In the genomic region with DNA sequence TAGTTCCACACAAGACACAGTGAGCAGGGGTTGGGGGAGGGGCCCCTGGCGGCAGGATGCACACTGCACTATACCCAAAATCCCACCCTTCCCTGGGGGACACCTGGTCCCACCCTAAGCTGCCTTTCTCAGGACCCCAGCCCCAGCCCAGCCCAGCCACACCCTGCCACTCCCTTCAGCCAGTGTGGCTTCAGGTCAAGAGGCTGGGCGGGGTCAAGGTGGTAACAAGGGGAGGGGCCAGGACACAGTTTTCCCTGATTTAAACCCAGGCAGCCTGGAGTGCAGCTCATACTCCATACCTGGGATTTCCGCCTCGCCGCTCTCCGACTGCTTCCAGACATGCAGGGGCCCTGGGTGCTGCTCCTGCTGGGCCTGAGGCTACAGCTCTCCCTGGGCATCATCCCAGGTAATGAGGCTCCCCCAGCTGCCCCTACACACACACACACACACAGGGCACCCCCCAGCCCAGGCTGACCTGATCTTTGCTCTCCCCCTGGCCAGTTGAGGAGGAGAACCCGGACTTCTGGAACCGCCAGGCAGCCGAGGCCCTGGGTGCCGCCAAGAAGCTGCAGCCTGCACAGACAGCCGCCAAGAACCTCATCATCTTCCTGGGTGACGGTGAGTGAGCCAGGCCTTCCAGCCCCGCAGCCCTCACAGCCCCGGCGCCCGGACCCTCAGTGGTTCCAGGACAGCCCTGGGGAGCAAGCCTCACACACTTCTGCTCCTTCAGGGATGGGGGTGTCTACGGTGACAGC, we compare ENCODE assay signal across 23 cellular contexts. TPM values are rescaled to one million over a fixed set of nuclear protein-coding genes. Genes with fewer than 3 reads are reported as not detected.
"Had no signal": no experiment of that assay in that cellular context is flagged by ENCODE, and none has a peak within 500 bp of the region (broad histone marks: within the 10 kb centered on the region; RNA-seq: fewer than 3 reads in every experiment).

A gene (plus strand): TSS at position 289 of the 755 bp plus-strand sequence. CDS start 51 bp downstream, at position 340.

- H3K4me1 Mint-ChIP-seq: activated CD4-positive, alpha-beta T cell treated with anti-CD3 and anti-CD28 coated beads, Interleukin-2, amount 10 ng/mL, durations not matched to agents 7 days and 5 days; activated naive CD4-positive, alpha-beta T cell treated with anti-CD3 and anti-CD28 coated beads, Interleukin-2, amount 50 U/mL, for 24 hours; central memory CD8-positive, alpha-beta T cell; naive thymus-derived CD4-positive, alpha-beta T cell had no signal

- DNase-seq: activated CD4-positive, alpha-beta T cell treated with anti-CD3 and anti-CD28 coated beads, Interleukin-2, amount 10 ng/mL, durations not matched to agents 7 days and 5 days; activated CD4-positive, CD25-positive, alpha-beta regulatory T cell; activated effector memory CD4-positive, alpha-beta T cell treated with anti-CD3 and anti-CD28 coated beads, Interleukin-2, amount 50 U/mL, for 16 hours; activated T-cell treated with anti-CD3 and anti-CD28 coated beads, Interleukin-2, amount 50 U/mL, for 72 hours; erythroblast; foreskin melanocyte; glutamatergic neuron; hypothalamus; left ventricle myocardium superior; mesenchymal stem cell; naive thymus-derived CD4-positive, alpha-beta T cell; stimulated activated CD4-positive, alpha-beta T cell treated with anti-CD3 and anti-CD28 coated beads, Interleukin-4, amount 100 ng/mL, for 4 hours; stimulated activated naive B cell treated with anti-CD40 and anti-IgM and Interleukin-4, amounts not matched to agents 10 μg/mL and 1 μg/mL and 100 μg/mL, for 72 hours; transverse colon had no signal

- H3K4me1 ChIP-seq: ascending aorta, pancreas had no signal

- H3K36me3 ChIP-seq: ascending aorta, pancreas, transverse colon had no signal

- H3K27me3 Mint-ChIP-seq: activated naive CD4-positive, alpha-beta T cell treated with anti-CD3 and anti-CD28 coated beads, Interleukin-2, amount 50 U/mL, for 24 hours had no signal

- H3K4me3 ChIP-seq: ascending aorta, coronary artery, pancreas, transverse colon had no signal

- H3K4me3 Mint-ChIP-seq: activated CD4-positive, alpha-beta T cell treated with anti-CD3 and anti-CD28 coated beads, Interleukin-2, amount 10 ng/mL, durations not matched to agents 7 days and 5 days; activated naive CD4-positive, alpha-beta T cell treated with anti-CD3 and anti-CD28 coated beads, Interleukin-2, amount 50 U/mL, for 24 hours; activated T-cell treated with anti-CD3 and anti-CD28 coated beads, Interleukin-2, amount 50 U/mL, for 72 hours; central memory CD8-positive, alpha-beta T cell; naive thymus-derived CD4-positive, alpha-beta T cell; stimulated activated naive B cell treated with anti-CD40 and anti-IgM and Interleukin-4, amounts not matched to agents 10 μg/mL and 1 μg/mL and 100 μg/mL, for 72 hours; T-helper 2 cell treated with Interferon-gamma antibody and Interleukin-4, amounts not matched to agents 5 μg/mL and 100 μg/mL, for 36 hours had no signal

- H3K9me3 Mint-ChIP-seq: activated CD4-positive, alpha-beta T cell treated with anti-CD3 and anti-CD28 coated beads, Interleukin-2, amount 10 ng/mL, durations not matched to agents 7 days and 5 days; activated naive CD4-positive, alpha-beta T cell treated with anti-CD3 and anti-CD28 coated beads, Interleukin-2, amount 50 U/mL, for 24 hours; activated T-cell treated with anti-CD3 and anti-CD28 coated beads, Interleukin-2, amount 50 U/mL, for 72 hours; central memory CD8-positive, alpha-beta T cell; naive thymus-derived CD4-positive, alpha-beta T cell; stimulated activated naive B cell treated with anti-CD40 and anti-IgM and Interleukin-4, amounts not matched to agents 10 μg/mL and 1 μg/mL and 100 μg/mL, for 72 hours; T-helper 2 cell treated with Interferon-gamma antibody and Interleukin-4, amounts not matched to agents 5 μg/mL and 100 μg/mL, for 36 hours had no signal

- H3K9me3 ChIP-seq: ascending aorta, pancreas, transverse colon had no signal

- H3K36me3 Mint-ChIP-seq: activated naive CD4-positive, alpha-beta T cell treated with anti-CD3 and anti-CD28 coated beads, Interleukin-2, amount 50 U/mL, for 24 hours; naive thymus-derived CD4-positive, alpha-beta T cell; stimulated activated naive B cell treated with anti-CD40 and anti-IgM and Interleukin-4, amounts not matched to agents 10 μg/mL and 1 μg/mL and 100 μg/mL, for 72 hours had no signal

- H3K27ac ChIP-seq: ascending aorta, coronary artery, pancreas, transverse colon had no signal

- H3K27ac Mint-ChIP-seq: activated CD4-positive, alpha-beta T cell treated with anti-CD3 and anti-CD28 coated beads, Interleukin-2, amount 10 ng/mL, durations not matched to agents 7 days and 5 days; activated naive CD4-positive, alpha-beta T cell treated with anti-CD3 and anti-CD28 coated beads, Interleukin-2, amount 50 U/mL, for 24 hours; activated T-cell treated with anti-CD3 and anti-CD28 coated beads, Interleukin-2, amount 50 U/mL, for 72 hours; naive thymus-derived CD4-positive, alpha-beta T cell; T-helper 2 cell treated with Interferon-gamma antibody and Interleukin-4, amounts not matched to agents 5 μg/mL and 100 μg/mL, for 36 hours had no signal

RNA-seq across cellular contexts. Expression of the gene that starts here (rescaled TPM):
- total RNA-seq: activated CD4-positive, alpha-beta T cell treated with anti-CD3 and anti-CD28 coated beads, Interleukin-2, amount 10 ng/mL, durations not matched to agents 7 days and 5 days; activated T-cell treated with anti-CD3 and anti-CD28 coated beads, Interleukin-2, amount 50 U/mL, for 72 hours; ascending aorta; kidney epithelial cell; left ventricle myocardium superior; mucosa of gallbladder; naive thymus-derived CD4-positive, alpha-beta T cell; pancreas; sciatic nerve; transverse colon had no signal
